Comparison of ENCODE assay signal across 10 cellular contexts in genomic region chr1:230222678-230223077, GRCh38.
DNase-seq lines count a peak whose midpoint lies in the region; ATAC-seq and TF ChIP-seq lines count a peak whose summit lies in the region.
"Had no signal": no experiment of that assay in that cellular context is flagged by ENCODE, and none has a peak within 500 bp of the region (broad histone marks: within the 10 kb centered on the region; RNA-seq: fewer than 3 reads in every experiment).

No MANE protein-coding gene starts in this region.

- no peak overlapping the region for H3K4me3 ChIP-seq in coronary artery

- H3K27ac Mint-ChIP-seq in stimulated activated memory B cell treated with anti-CD40 and anti-IgM and Interleukin-4, amounts not matched to agents 10 μg/mL and 1 μg/mL and 100 μg/mL, for 72 hours: peak overlapping the region; percentile 29
- H3K27ac Mint-ChIP-seq in Calu3 (ENCODE audit: unreplicated experiment): no peak overlapping the region

- intact Hi-C loops in Calu3 (cut with micrococcal nuclease; ENCODE audit: unreplicated experiment): no loop called here

- no peaks in the 10 kb centered on the region for H3K27me3 Mint-ChIP-seq in stimulated activated memory B cell treated with anti-CD40 and anti-IgM and Interleukin-4, amounts not matched to agents 10 μg/mL and 1 μg/mL and 100 μg/mL, for 72 hours
- H3K27me3 Mint-ChIP-seq in Calu3 (ENCODE audit: unreplicated experiment): no peaks in the 10 kb centered on the region

- DNase-seq in GM03348 (ENCODE audit: low spot score) (peak; percentile 44), coronary artery (ENCODE audit: low spot score) (no peak), midbrain (lab: John Stamatoyannopoulos, UW) (no peak), Calu3 (no peak)
- no peak for DNase-seq in activated T-cell treated with anti-CD3 and anti-CD28 coated beads, Interleukin-2, amount 50 U/mL, for 1 hour
- DNase-seq: DMS79, kidney, NCI-H774 had no signal

- TF ChIP-seq CTCF in coronary artery (IDR thresholded peaks at IDR 0.05): no peak
- TF ChIP-seq CTCF in Calu3 (IDR thresholded peaks at IDR 0.05; ENCODE audit: unreplicated experiment): no peak

- H3K4me1 Mint-ChIP-seq in stimulated activated memory B cell treated with anti-CD40 and anti-IgM and Interleukin-4, amounts not matched to agents 10 μg/mL and 1 μg/mL and 100 μg/mL, for 72 hours: peaks cover 45% of the 10 kb centered on the region
- H3K4me1 Mint-ChIP-seq in Calu3 (ENCODE audit: low read depth, unreplicated experiment): peaks cover 7% of the 10 kb centered on the region

- CTCF ChIA-PET in Calu3 (lab: Charles Lee): interaction anchor here (0.6 kb wide), 1 partner anchor 321 kb away, joined by 3 read pairs; no protein-coding TSS in a partner anchor

- H3K36me3 Mint-ChIP-seq in stimulated activated memory B cell treated with anti-CD40 and anti-IgM and Interleukin-4, amounts not matched to agents 10 μg/mL and 1 μg/mL and 100 μg/mL, for 72 hours: peaks cover 34% of the 10 kb centered on the region
- peaks cover 10% of the 10 kb centered on the region for H3K36me3 Mint-ChIP-seq in Calu3 (ENCODE audit: insufficient read depth, unreplicated experiment)

- H3K27ac ChIP-seq in coronary artery: peak overlapping the region; percentile 79 to 87

- no peak overlapping the region for H3K4me3 Mint-ChIP-seq in stimulated activated memory B cell treated with anti-CD40 and anti-IgM and Interleukin-4, amounts not matched to agents 10 μg/mL and 1 μg/mL and 100 μg/mL, for 72 hours
- no peak overlapping the region for H3K4me3 Mint-ChIP-seq in Calu3 (ENCODE audit: low read depth, unreplicated experiment)

- no TSS peak for BruUV-seq in Calu3 (replicated peaks; lab: Mats Ljungman, UMichigan)

- peak; percentile 43 for ATAC-seq in HG03175 (IDR thresholded peaks at IDR 0.05; ENCODE audit: unreplicated experiment)
- no peak for ATAC-seq in stimulated activated memory B cell treated with anti-CD40 and anti-IgM and Interleukin-4, amounts not matched to agents 10 μg/mL and 1 μg/mL and 100 μg/mL, for 72 hours

- H3K9me3 Mint-ChIP-seq in stimulated activated memory B cell treated with anti-CD40 and anti-IgM and Interleukin-4, amounts not matched to agents 10 μg/mL and 1 μg/mL and 100 μg/mL, for 72 hours: no peaks in the 10 kb centered on the region
- no peaks in the 10 kb centered on the region for H3K9me3 Mint-ChIP-seq in Calu3 (ENCODE audit: low read depth, unreplicated experiment)
